In genomic region chr2:25292408-25292807, GRCh38 we compare ENCODE assay signal across 24 cellular contexts. TPM values are rescaled to one million over a fixed set of nuclear protein-coding genes. Genes with fewer than 3 reads are reported as not detected.
DNase-seq lines count a peak whose midpoint lies in the region; ATAC-seq and TF ChIP-seq lines count a peak whose summit lies in the region.
"Had no signal": no experiment of that assay in that cellular context is flagged by ENCODE, and none has a peak within 500 bp of the region (broad histone marks: within the 10 kb centered on the region; RNA-seq: fewer than 3 reads in every experiment).

No MANE protein-coding gene starts in this region.

- H3K9me3 ChIP-seq in CD8-positive, alpha-beta memory T cell (ENCODE audit: low read length): no peaks in the 10 kb centered on the region
- H3K9me3 ChIP-seq: esophagus squamous epithelium, left lung, tibial nerve had no signal

- H3K4me1 Mint-ChIP-seq in activated T-cell treated with anti-CD3 and anti-CD28 coated beads, Interleukin-2, amount 50 U/mL, for 72 hours (ENCODE audit: low read depth): peaks cover 73% of the 10 kb centered on the region
- peaks cover 49% of the 10 kb centered on the region for H3K4me1 Mint-ChIP-seq in activated T-cell treated with anti-CD3 and anti-CD28 coated beads, Interleukin-2, amount 50 U/mL, for 4 hours (ENCODE audit: low read depth)
- H3K4me1 Mint-ChIP-seq in CD8-positive, alpha-beta memory T cell: peaks cover 41 to 50% (median 48%) of the 10 kb centered on the region in 3 donors
- peaks cover 63% of the 10 kb centered on the region for H3K4me1 Mint-ChIP-seq in activated naive CD8-positive, alpha-beta T cell (ENCODE audit: low read depth)
- H3K4me1 Mint-ChIP-seq in nephron: peaks cover 58% of the 10 kb centered on the region

- peaks cover 2 to 12% of the 10 kb centered on the region in 2 donors for H3K36me3 Mint-ChIP-seq in activated T-cell treated with anti-CD3 and anti-CD28 coated beads, Interleukin-2, amount 50 U/mL, for 72 hours (ENCODE audit: insufficient read depth in 2 of 2)
- H3K36me3 Mint-ChIP-seq in activated T-cell treated with anti-CD3 and anti-CD28 coated beads, Interleukin-2, amount 50 U/mL, for 4 hours (ENCODE audit: insufficient read depth): peaks cover 13% of the 10 kb centered on the region
- peaks cover 5 to 8% (median 7%) of the 10 kb centered on the region in 3 donors for H3K36me3 Mint-ChIP-seq in CD8-positive, alpha-beta memory T cell
- peaks cover 6% of the 10 kb centered on the region for H3K36me3 Mint-ChIP-seq in activated naive CD8-positive, alpha-beta T cell
- peaks cover 15% of the 10 kb centered on the region for H3K36me3 Mint-ChIP-seq in nephron (ENCODE audit: low read depth)

- no peak overlapping the region for H3K27ac ChIP-seq in CD8-positive, alpha-beta memory T cell (ENCODE audit: low read depth, low read length)

- peaks cover 62% of the 10 kb centered on the region for H3K4me1 ChIP-seq in CD8-positive, alpha-beta memory T cell (ENCODE audit: insufficient read depth, low read length)

- H3K4me3 ChIP-seq in CD8-positive, alpha-beta memory T cell (ENCODE audit: low read length): no peak overlapping the region
- H3K4me3 ChIP-seq: esophagus squamous epithelium, left lung, tibial nerve had no signal

- H3K9me3 Mint-ChIP-seq in activated T-cell treated with anti-CD3 and anti-CD28 coated beads, Interleukin-2, amount 50 U/mL, for 72 hours: no peaks in the 10 kb centered on the region
- no peaks in the 10 kb centered on the region for H3K9me3 Mint-ChIP-seq in activated T-cell treated with anti-CD3 and anti-CD28 coated beads, Interleukin-2, amount 50 U/mL, for 4 hours
- no peaks in the 10 kb centered on the region for H3K9me3 Mint-ChIP-seq in CD8-positive, alpha-beta memory T cell
- H3K9me3 Mint-ChIP-seq in activated naive CD8-positive, alpha-beta T cell (ENCODE audit: low read depth): no peaks in the 10 kb centered on the region
- H3K9me3 Mint-ChIP-seq in nephron: no peaks in the 10 kb centered on the region
- H3K9me3 Mint-ChIP-seq: H9 had no signal

- POLR2A ChIA-PET in CD8-positive, alpha-beta memory T cell (lab: Charles Lee): no interaction called here

- TF ChIP-seq CTCF in nephron (IDR thresholded peaks at IDR 0.05; ENCODE audit: unreplicated experiment in 3 of 3): no peak

- no peak overlapping the region for H3K4me3 Mint-ChIP-seq in activated T-cell treated with anti-CD3 and anti-CD28 coated beads, Interleukin-2, amount 50 U/mL, for 72 hours
- no peak overlapping the region for H3K4me3 Mint-ChIP-seq in activated T-cell treated with anti-CD3 and anti-CD28 coated beads, Interleukin-2, amount 50 U/mL, for 4 hours
- no peak overlapping the region for H3K4me3 Mint-ChIP-seq in CD8-positive, alpha-beta memory T cell
- H3K4me3 Mint-ChIP-seq in activated naive CD8-positive, alpha-beta T cell: peak overlapping the region; percentile 18
- H3K4me3 Mint-ChIP-seq in nephron: peak overlapping the region in 1 of 3 experiments; percentile 26
- H3K4me3 Mint-ChIP-seq: H9 had no signal

- H3K36me3 ChIP-seq in CD8-positive, alpha-beta memory T cell (ENCODE audit: insufficient read depth, low read length): no peaks in the 10 kb centered on the region
- H3K36me3 ChIP-seq: left lung had no signal

- CTCF ChIA-PET in CD8-positive, alpha-beta memory T cell (lab: Charles Lee): interaction anchor here (1.2 to 7.7 kb wide), 4 partner anchors 15 to 85 kb away, joined by 3 to 66 read pairs (median 6); no protein-coding TSS in a partner anchor

- DNase-seq in activated T-cell treated with anti-CD3 and anti-CD28 coated beads, Interleukin-2, amount 50 U/mL, for 72 hours: no peak
- no peak for DNase-seq in activated T-cell treated with anti-CD3 and anti-CD28 coated beads, Interleukin-2, amount 50 U/mL, for 4 hours
- DNase-seq in CD8-positive, alpha-beta memory T cell: no peak
- no peak for DNase-seq in NK-92 treated with Interleukin-12 subunit alpha and Interleukin-12 subunit beta, amount 100 ng/mL, for 24 hours (lab: John Stamatoyannopoulos, UW)
- DNase-seq in activated effector memory CD4-positive, alpha-beta T cell treated with Interleukin-2 at 50 U/mL for 16 hours: no peak
- DNase-seq: activated CD4-positive, alpha-beta T cell treated with anti-CD3 and anti-CD28 coated beads for 1 hour; amniotic stem cell; central memory CD4-positive, alpha-beta T cell; COR-L47; effector CD4-positive, alpha-beta T cell; esophagus squamous epithelium; H9; Kasumi-1; NCI-H1105 treated with DMSO at 0.1 percent for 48 hours; NCI-H2107; NCI-H524 treated with DMSO at 0.1 percent for 48 hours; occipital lobe; retina; T1000 had no signal

- peak overlapping the region; percentile 8 for H3K27ac Mint-ChIP-seq in activated T-cell treated with anti-CD3 and anti-CD28 coated beads, Interleukin-2, amount 50 U/mL, for 72 hours
- H3K27ac Mint-ChIP-seq in CD8-positive, alpha-beta memory T cell: peak overlapping the region; percentile 62 to 92 (median 90)
- H3K27ac Mint-ChIP-seq in activated naive CD8-positive, alpha-beta T cell: peak overlapping the region; percentile 74
- H3K27ac Mint-ChIP-seq in nephron: peak overlapping the region; percentile 9 to 85 (median 67)

- no peak for ATAC-seq in activated T-cell treated with anti-CD3 and anti-CD28 coated beads, Interleukin-2, amount 50 U/mL, for 72 hours (replicated peaks in 1 of 2)
- ATAC-seq in activated T-cell treated with anti-CD3 and anti-CD28 coated beads, Interleukin-2, amount 50 U/mL, for 4 hours: no peak
- no peak for ATAC-seq in GM21515 (IDR thresholded peaks at IDR 0.05; ENCODE audit: unreplicated experiment)
- ATAC-seq: left lung had no signal

- H3K27me3 ChIP-seq in CD8-positive, alpha-beta memory T cell (ENCODE audit: insufficient read depth, low read length, poor library complexity, severe bottlenecking): no peaks in the 10 kb centered on the region
- H3K27me3 ChIP-seq: esophagus squamous epithelium, left lung, tibial nerve had no signal

- no peaks in the 10 kb centered on the region for H3K27me3 Mint-ChIP-seq in activated T-cell treated with anti-CD3 and anti-CD28 coated beads, Interleukin-2, amount 50 U/mL, for 72 hours (ENCODE audit: low read depth)
- H3K27me3 Mint-ChIP-seq in activated T-cell treated with anti-CD3 and anti-CD28 coated beads, Interleukin-2, amount 50 U/mL, for 4 hours (ENCODE audit: low read depth): no peaks in the 10 kb centered on the region
- H3K27me3 Mint-ChIP-seq in CD8-positive, alpha-beta memory T cell: no peaks in the 10 kb centered on the region
- no peaks in the 10 kb centered on the region for H3K27me3 Mint-ChIP-seq in activated naive CD8-positive, alpha-beta T cell
- H3K27me3 Mint-ChIP-seq in nephron (ENCODE audit: low read depth): peaks cover 6% of the 10 kb centered on the region

RNA-seq across cellular contexts. Expression of gene DNMT3A, which starts 49.3 kb away (rescaled TPM):
- total RNA-seq in activated T-cell treated with anti-CD3 and anti-CD28 coated beads, Interleukin-2, amount 50 U/mL, for 72 hours: 100 to 1,000 TPM in 1 of 2 donors, 10 to 100 TPM in 1; 90.2 to 108 TPM
- 100 to 1,000 TPM in 2 of 3 donors, 10 to 100 TPM in 1; 89.2 to 106 (median 103) TPM for total RNA-seq in activated T-cell treated with anti-CD3 and anti-CD28 coated beads, Interleukin-2, amount 50 U/mL, for 4 hours
- total RNA-seq in CD8-positive, alpha-beta memory T cell: 10 to 100 TPM; 77.9 to 80.7 TPM
- 19.4 TPM for polyA plus RNA-seq in CD8-positive, alpha-beta memory T cell

Comparison
In these comparisons a context has a peak if more than half of its experiments do, and no peak if none do; other contexts are left out.
1. H3K27ac Mint-ChIP-seq: peak in every context shown above with its lines; median percentile 90 in CD8-positive, alpha-beta memory T cell; 74 in activated naive CD8-positive, alpha-beta T cell; 67 in nephron; 8 in activated T-cell treated with anti-CD3 and anti-CD28 coated beads, Interleukin-2, amount 50 U/mL, for 72 hours.